In genomic region chr11:60970890-60971289, GRCh38 we compare ENCODE assay signal across 17 cellular contexts. TPM values are rescaled to one million over a fixed set of nuclear protein-coding genes. Genes with fewer than 3 reads are reported as not detected.
DNase-seq lines count a peak whose midpoint lies in the region; ATAC-seq lines count a peak whose summit lies in the region.
"Had no signal": no experiment of that assay in that cellular context is flagged by ENCODE, and none has a peak within 500 bp of the region (broad histone marks: within the 10 kb centered on the region; RNA-seq: fewer than 3 reads in every experiment).

No MANE protein-coding gene starts in this region.

- peak overlapping the region; percentile 89 for H3K4me3 Mint-ChIP-seq in activated naive CD4-positive, alpha-beta T cell treated with anti-CD3 and anti-CD28 coated beads for 36 hours
- peak overlapping the region; percentile 92 to 94 (median 93) for H3K4me3 Mint-ChIP-seq in T-cell
- H3K4me3 Mint-ChIP-seq in activated naive CD8-positive, alpha-beta T cell treated with anti-CD3 and anti-CD28 coated beads, Interleukin-2, amount 50 U/mL, for 24 hours, result peak overlapping the region; percentile 91
- H3K4me3 Mint-ChIP-seq in stimulated activated naive B cell treated with anti-CD40 and anti-IgM and Interleukin-4, amounts not matched to agents 10 μg/mL and 1 μg/mL and 100 μg/mL, for 72 hours, result peak overlapping the region in 1 of 2 donors; percentile 42

- POLR2A ChIA-PET in T-cell (lab: Charles Lee), result interaction anchor here (0.7 to 1.7 kb wide), 7 partner anchors 12 to 1577 kb away, joined by 3 to 5 read pairs (median 4); no protein-coding TSS in a partner anchor

- H3K36me3 Mint-ChIP-seq in activated naive CD4-positive, alpha-beta T cell treated with anti-CD3 and anti-CD28 coated beads for 36 hours (ENCODE audit: low read depth), result peaks cover 42% of the 10 kb centered on the region
- peaks cover 23% of the 10 kb centered on the region for H3K36me3 Mint-ChIP-seq in T-cell
- H3K36me3 Mint-ChIP-seq in activated naive CD8-positive, alpha-beta T cell treated with anti-CD3 and anti-CD28 coated beads, Interleukin-2, amount 50 U/mL, for 24 hours (ENCODE audit: low read depth), result peaks cover 29% of the 10 kb centered on the region
- peaks cover 0 to 3% of the 10 kb centered on the region in 2 donors for H3K36me3 Mint-ChIP-seq in stimulated activated naive B cell treated with anti-CD40 and anti-IgM and Interleukin-4, amounts not matched to agents 10 μg/mL and 1 μg/mL and 100 μg/mL, for 72 hours

- CTCF ChIA-PET in activated naive CD4-positive, alpha-beta T cell treated with anti-CD3 and anti-CD28 coated beads for 36 hours (lab: Charles Lee), result interaction anchor here (0.9 to 4.3 kb wide), 19 partner anchors 11 to 159 kb away, joined by 3 to 28 read pairs (median 5); no protein-coding TSS in a partner anchor
- CTCF ChIA-PET in T-cell (lab: Charles Lee), result interaction anchor here (0.7 to 2.5 kb wide), 11 partner anchors 11 to 216 kb away, joined by 3 to 10 read pairs (median 4); partner anchors contain the start of genes TMEM109 (in 1 of the 2) and VPS37C (in 1 of the 2)

- peaks cover 15% of the 10 kb centered on the region for H3K4me1 Mint-ChIP-seq in activated naive CD4-positive, alpha-beta T cell treated with anti-CD3 and anti-CD28 coated beads for 36 hours (ENCODE audit: low read depth)
- H3K4me1 Mint-ChIP-seq in T-cell, result peaks cover 27 to 45% (median 32%) of the 10 kb centered on the region in 3 donors
- peaks cover 32% of the 10 kb centered on the region for H3K4me1 Mint-ChIP-seq in activated naive CD8-positive, alpha-beta T cell treated with anti-CD3 and anti-CD28 coated beads, Interleukin-2, amount 50 U/mL, for 24 hours
- peaks cover 30 to 31% of the 10 kb centered on the region in 2 donors for H3K4me1 Mint-ChIP-seq in stimulated activated naive B cell treated with anti-CD40 and anti-IgM and Interleukin-4, amounts not matched to agents 10 μg/mL and 1 μg/mL and 100 μg/mL, for 72 hours

- intact Hi-C loops in activated naive CD4-positive, alpha-beta T cell treated with anti-CD3 and anti-CD28 coated beads for 36 hours (cut with micrococcal nuclease), result loop anchor here (1.0 to 2.0 kb wide), 10 partner anchors 23 to 216 kb away; partner anchors contain the start of genes PRPF19 and VPS37C

- H3K27ac Mint-ChIP-seq in activated naive CD4-positive, alpha-beta T cell treated with anti-CD3 and anti-CD28 coated beads for 36 hours, result peak overlapping the region; percentile 97
- H3K27ac Mint-ChIP-seq in T-cell, result peak overlapping the region; percentile 95 to 96
- H3K27ac Mint-ChIP-seq in activated naive CD8-positive, alpha-beta T cell treated with anti-CD3 and anti-CD28 coated beads, Interleukin-2, amount 50 U/mL, for 24 hours, result peak overlapping the region; percentile 98
- H3K27ac Mint-ChIP-seq in stimulated activated naive B cell treated with anti-CD40 and anti-IgM and Interleukin-4, amounts not matched to agents 10 μg/mL and 1 μg/mL and 100 μg/mL, for 72 hours, result peak overlapping the region; percentile 73

- DNase-seq in activated naive CD4-positive, alpha-beta T cell treated with anti-CD3 and anti-CD28 coated beads for 36 hours, result no peak
- DNase-seq in activated naive CD4-positive, alpha-beta T cell (lab: John Stamatoyannopoulos, UW), result no peak
- DNase-seq in T-cell, result no peak
- DNase-seq in activated naive CD8-positive, alpha-beta T cell treated with anti-CD3 and anti-CD28 coated beads, Interleukin-2, amount 50 U/mL, for 24 hours, result no peak
- DNase-seq in stimulated activated naive B cell treated with anti-CD40 and anti-IgM and Interleukin-4, amounts not matched to agents 10 μg/mL and 1 μg/mL and 100 μg/mL, for 72 hours, result no peak
- DNase-seq in activated CD8-positive, alpha-beta memory T cell treated with anti-CD3 and anti-CD28 coated beads, Interleukin-2, amount 50 U/mL, for 4 hours, result no peak
- no peak for DNase-seq in caudate nucleus (lab: John Stamatoyannopoulos, UW)
- DNase-seq: cortex of kidney, foreskin melanocyte, NCI-H2081 treated with DMSO at 0.1 percent for 48 hours, NCI-H524 treated with DMSO at 0.1 percent for 48 hours, occipital lobe, SHP77 treated with DMSO at 0.1 percent for 48 hours had no signal

- no peaks in the 10 kb centered on the region for H3K27me3 Mint-ChIP-seq in activated naive CD4-positive, alpha-beta T cell treated with anti-CD3 and anti-CD28 coated beads for 36 hours (ENCODE audit: low read depth)
- H3K27me3 Mint-ChIP-seq in T-cell, result peaks cover 0 to 2% of the 10 kb centered on the region in 2 donors
- peaks cover 2% of the 10 kb centered on the region for H3K27me3 Mint-ChIP-seq in activated naive CD8-positive, alpha-beta T cell treated with anti-CD3 and anti-CD28 coated beads, Interleukin-2, amount 50 U/mL, for 24 hours
- H3K27me3 Mint-ChIP-seq in stimulated activated naive B cell treated with anti-CD40 and anti-IgM and Interleukin-4, amounts not matched to agents 10 μg/mL and 1 μg/mL and 100 μg/mL, for 72 hours, result peaks cover 0 to 6% of the 10 kb centered on the region in 2 donors

- H3K27ac ChIP-seq in caudate nucleus (ENCODE audit: low read depth, low read length), result no peak overlapping the region
- H3K27ac ChIP-seq: body of pancreas, GM23248 had no signal

- H3K9me3 Mint-ChIP-seq in activated naive CD4-positive, alpha-beta T cell treated with anti-CD3 and anti-CD28 coated beads for 36 hours, result peaks cover 4% of the 10 kb centered on the region
- H3K9me3 Mint-ChIP-seq in T-cell, result no peaks in the 10 kb centered on the region
- peaks cover 6% of the 10 kb centered on the region for H3K9me3 Mint-ChIP-seq in activated naive CD8-positive, alpha-beta T cell treated with anti-CD3 and anti-CD28 coated beads, Interleukin-2, amount 50 U/mL, for 24 hours
- H3K9me3 Mint-ChIP-seq in stimulated activated naive B cell treated with anti-CD40 and anti-IgM and Interleukin-4, amounts not matched to agents 10 μg/mL and 1 μg/mL and 100 μg/mL, for 72 hours, result peaks cover 0 to 3% of the 10 kb centered on the region in 2 donors

- ATAC-seq in T-cell (replicated peaks in 1 of 4), result peak in 2 of 4 experiments; percentile 6 to 13
- no peak for ATAC-seq in activated naive CD8-positive, alpha-beta T cell treated with anti-CD3 and anti-CD28 coated beads, Interleukin-2, amount 50 U/mL, for 24 hours
- ATAC-seq in stimulated activated naive B cell treated with anti-CD40 and anti-IgM and Interleukin-4, amounts not matched to agents 10 μg/mL and 1 μg/mL and 100 μg/mL, for 72 hours (replicated peaks), result no peak
- ATAC-seq in HG02938 (IDR thresholded peaks at IDR 0.05; ENCODE audit: unreplicated experiment), result no peak

RNA-seq across cellular contexts. Expression of gene CD6, which starts 0.6 kb away (rescaled TPM):
- total RNA-seq in activated naive CD4-positive, alpha-beta T cell treated with anti-CD3 and anti-CD28 coated beads for 36 hours, result 100 to 1,000 TPM; 227 to 234 TPM
- total RNA-seq in T-cell, result 100 to 1,000 TPM; 413 to 594 (median 495) TPM
- total RNA-seq: GM23248, IMR-90 had no signal

RNA-seq across cellular contexts. Expression of gene SLC15A3, which starts 18.9 kb away (rescaled TPM):
- 1 to 10 TPM; 5.6 to 5.8 TPM for total RNA-seq in activated naive CD4-positive, alpha-beta T cell treated with anti-CD3 and anti-CD28 coated beads for 36 hours
- 10 to 100 TPM in 1 of 5 donors, 1 to 10 TPM in 4; 5.4 to 12.2 (median 6.7) TPM for total RNA-seq in T-cell

RNA-seq across cellular contexts. Expression of gene TMEM132A, which starts 46.6 kb away (rescaled TPM):
- total RNA-seq in activated naive CD4-positive, alpha-beta T cell treated with anti-CD3 and anti-CD28 coated beads for 36 hours, result 1 to 10 TPM; 1.2 to 2.3 TPM
- total RNA-seq in T-cell, result 1 to 10 TPM in 2 of 5 donors, under 1 TPM in 1, not detected in 2; 0.23 to 1.6 (median 1.2) TPM

RNA-seq across cellular contexts. Expression of gene TMEM109, which starts 56.9 kb away (rescaled TPM):
- 100 to 1,000 TPM in 1 of 2 experiments, 10 to 100 TPM in 1; 94.0 to 103 TPM for total RNA-seq in activated naive CD4-positive, alpha-beta T cell treated with anti-CD3 and anti-CD28 coated beads for 36 hours
- 10 to 100 TPM; 55.6 to 82.1 (median 71.8) TPM for total RNA-seq in T-cell
